Comparison of ENCODE assay signal across 18 cellular contexts in the genomic region with DNA sequence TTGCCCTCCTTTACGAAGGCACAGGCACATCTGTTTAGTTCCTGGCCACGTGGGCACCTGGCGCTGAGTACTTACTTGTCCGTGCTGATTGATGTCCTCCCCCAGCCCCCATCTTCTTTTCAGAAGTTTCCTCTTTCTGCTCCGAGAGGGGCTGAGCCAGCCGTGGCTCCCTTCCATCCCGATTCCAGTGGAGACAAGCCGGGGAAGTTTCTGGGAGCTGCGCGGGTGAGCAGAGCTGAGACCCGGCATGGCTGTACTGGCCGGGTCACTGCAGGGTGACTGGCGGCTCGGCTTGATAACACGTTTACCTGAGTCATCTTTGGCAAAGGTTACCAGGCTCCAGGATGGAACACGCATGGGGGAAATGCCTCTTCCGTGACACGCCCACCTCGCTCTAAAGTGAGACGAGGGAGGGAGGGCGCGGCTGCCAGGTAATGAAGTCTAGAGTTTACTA. TPM values are rescaled to one million over a fixed set of nuclear protein-coding genes. Genes with fewer than 3 reads are reported as not detected.
DNase-seq lines count a peak whose midpoint lies in the region; ATAC-seq, FAIRE-seq and TF ChIP-seq lines count a peak whose summit lies in the region.
"Had no signal": no experiment of that assay in that cellular context is flagged by ENCODE, and none has a peak within 500 bp of the region (broad histone marks: within the 10 kb centered on the region; RNA-seq: fewer than 3 reads in every experiment).

No MANE protein-coding gene starts in this region.

- no peaks in the 10 kb centered on the region for H3K9me3 ChIP-seq in H1 (ENCODE audit: insufficient read depth in 2 of 2, low read depth in 1 of 2, low read length in 1 of 2)
- H3K9me3 ChIP-seq: ovary, thoracic aorta had no signal

- TF ChIP-seq RAD21 in H1 (IDR thresholded peaks at IDR 0.05 in 1 of 2, conservative IDR thresholded peaks at IDR 0.05 in 1 of 2; ENCODE audit: low read depth in 2 of 2, low read length in 2 of 2) = no peak

- peaks cover 12% of the 10 kb centered on the region for H3K4me1 Mint-ChIP-seq in mesothelial cell of epicardium
- H3K4me1 Mint-ChIP-seq: CD4-positive, CD25-positive, alpha-beta regulatory T cell had no signal

- DNase-seq in NCI-H2029 (lab: John Stamatoyannopoulos, UW) (peak; percentile 78), NCI-H2029 treated with DMSO at 0.1 percent for 48 hours (lab: John Stamatoyannopoulos, UW) (no peak), H1 (ENCODE audit: low read depth in 1 of 2, low spot score in 2 of 2) (no peak), mesothelial cell of epicardium (ENCODE audit: low spot score in 2 of 2, unreplicated experiment in 2 of 2) (no peak), urothelium cell line (ENCODE audit: low spot score) (peak; percentile 70)
- DNase-seq: 8988T; activated CD4-positive, alpha-beta memory T cell treated with anti-CD3 and anti-CD28 coated beads, Interleukin-2, amount 10 ng/mL, durations not matched to agents 7 days and 5 days; CD4-positive, CD25-positive, alpha-beta regulatory T cell; dermis blood vessel endothelial cell; midbrain; NCI-H2107 had no signal

- no peaks in the 10 kb centered on the region for H3K36me3 ChIP-seq in H1 (ENCODE audit: control insufficient read depth in 2 of 4, insufficient read depth in 4 of 4, low read length in 3 of 4)
- H3K36me3 ChIP-seq: ovary, thoracic aorta had no signal

- H3K27ac Mint-ChIP-seq in mesothelial cell of epicardium = peak overlapping the region; percentile 25
- H3K27ac Mint-ChIP-seq: activated CD4-positive, alpha-beta memory T cell treated with anti-CD3 and anti-CD28 coated beads, Interleukin-2, amount 10 ng/mL, durations not matched to agents 7 days and 5 days; CD4-positive, CD25-positive, alpha-beta regulatory T cell had no signal

- no peak overlapping the region for H3K56ac ChIP-seq in H1 (replicated peaks; ENCODE audit: insufficient read length, low read depth, low read length)

- H3K27me3 Mint-ChIP-seq in mesothelial cell of epicardium (ENCODE audit: low read depth) = peaks cover 3% of the 10 kb centered on the region

- H2BK20ac ChIP-seq in H1 (ENCODE audit: low read length) = no peak overlapping the region

- H3K9me3 Mint-ChIP-seq in mesothelial cell of epicardium = peaks cover 5% of the 10 kb centered on the region
- H3K9me3 Mint-ChIP-seq: activated CD4-positive, alpha-beta memory T cell treated with anti-CD3 and anti-CD28 coated beads, Interleukin-2, amount 10 ng/mL, durations not matched to agents 7 days and 5 days had no signal

- CTCF ChIA-PET in H1 (lab: Charles Lee; ENCODE audit: partially characterized antibody) = interaction anchor here (1.6 to 3.7 kb wide), 3 partner anchors 26 to 54 kb away, joined by 3 to 14 read pairs (median 6); no protein-coding TSS in a partner anchor

- H3K4me3 ChIP-seq in H1 (ENCODE audit: extremely low read depth in 1 of 4, insufficient read depth in 2 of 4, low read depth in 3 of 4, low read length in 4 of 4) = no peak overlapping the region
- H3K4me3 ChIP-seq: ovary, thoracic aorta had no signal

- no peak overlapping the region for H3K27ac ChIP-seq in H1 (ENCODE audit: low read depth, low read length)
- H3K27ac ChIP-seq: ovary, thoracic aorta had no signal

- H2BK5ac ChIP-seq in H1 (ENCODE audit: low read depth, low read length) = no peak overlapping the region

- H2AFZ ChIP-seq in H1 (ENCODE audit: low read length) = no peak overlapping the region

- H3K4ac ChIP-seq in H1 (replicated peaks; ENCODE audit: insufficient read length, low read depth, low read length) = no peak overlapping the region

- H3K27me3 ChIP-seq in H1 (replicated peaks in 1 of 4; ENCODE audit: control insufficient read depth in 3 of 4, extremely low read depth in 1 of 4, insufficient read depth in 3 of 4, low read length in 3 of 4) = no peaks in the 10 kb centered on the region
- H3K27me3 ChIP-seq: ovary had no signal

- H2BK12ac ChIP-seq in H1 (ENCODE audit: low read depth, low read length) = 0 out of 2 replicates have a peak overlapping the region, but pooled peaks have one; percentile 80

- TF ChIP-seq EP300 in H1 (IDR thresholded peaks at IDR 0.05; ENCODE audit: borderline replicate concordance in 1 of 2, low read depth in 2 of 2, low read length in 2 of 2) = no peak

- no peak overlapping the region for H4K91ac ChIP-seq in H1 (replicated peaks; ENCODE audit: insufficient read length, low read length)

- H3K79me2 ChIP-seq in H1 (ENCODE audit: control insufficient read depth in 1 of 2, insufficient read depth in 2 of 2, low read length in 2 of 2) = no peaks in the 10 kb centered on the region

- no peaks in the 10 kb centered on the region for H3K36me3 Mint-ChIP-seq in mesothelial cell of epicardium
- H3K36me3 Mint-ChIP-seq: CD4-positive, CD25-positive, alpha-beta regulatory T cell had no signal

- POLR2A ChIA-PET in H1 (lab: Charles Lee; ENCODE audit: partially characterized antibody) = interaction anchor here (1.1 to 2.6 kb wide), 2 partner anchors 9 to 18 kb away, joined by 3 to 7 read pairs; no protein-coding TSS in a partner anchor

- no peak overlapping the region for H4K5ac ChIP-seq in H1 (ENCODE audit: insufficient read length, low read depth, low read length)

- no peak overlapping the region for H2AK5ac ChIP-seq in H1 (ENCODE audit: low read depth, low read length)

- no peak overlapping the region for H3K4me2 ChIP-seq in H1 (ENCODE audit: insufficient read depth in 1 of 2, low read depth in 2 of 2, low read length in 2 of 2)

- H3K9ac ChIP-seq in H1 (replicated peaks in 1 of 4; ENCODE audit: extremely low read depth in 1 of 4, low read depth in 3 of 4, low read length in 3 of 4) = no peak overlapping the region

- no peak overlapping the region for H2BK120ac ChIP-seq in H1 (replicated peaks; ENCODE audit: low read depth, low read length)

- no peak overlapping the region for H3K18ac ChIP-seq in H1 (ENCODE audit: extremely low read depth, low read length)

- no peak for TF ChIP-seq POLR2A in H1 (IDR thresholded peaks at IDR 0.05; ENCODE audit: control extremely low read depth in 1 of 2, low read depth in 2 of 2, low read length in 2 of 2)

- 88% methylated on average over 22 of the region's 22 CpGs; no CpG with 5 or more reads in 1 of the 2 experiments for WGBS in H1 (ENCODE audit: extremely low coverage in 1 of 2, insufficient coverage in 1 of 2, insufficient read length in 1 of 2, insufficient replicate concordance in 2 of 2, low coverage in 1 of 2, low lambda C conversion rate in 2 of 2, missing lambda C conversion rate in 1 of 2), 2 experiments

- no peaks in the 10 kb centered on the region for H3K23me2 ChIP-seq in H1 (ENCODE audit: low read depth, low read length)

- H3K14ac ChIP-seq in H1 (ENCODE audit: insufficient read length) = no peak overlapping the region

- no peaks in the 10 kb centered on the region for H4K20me1 ChIP-seq in H1 (replicated peaks in 1 of 2; ENCODE audit: control insufficient read depth in 1 of 2, insufficient read depth in 2 of 2, low read length in 2 of 2)

- H4K8ac ChIP-seq in H1 (ENCODE audit: extremely low read depth, insufficient read depth, low read length) = no peak overlapping the region

- 0 out of 2 replicates have a peak overlapping the region, but pooled peaks have one; percentile 16 for H2BK15ac ChIP-seq in H1 (ENCODE audit: low read length)

- H3K4me1 ChIP-seq in H1 (replicated peaks in 1 of 4; ENCODE audit: control insufficient read depth in 3 of 4, insufficient read depth in 4 of 4, low read length in 3 of 4) = peaks cover 12 to 18% (median 16%) of the 10 kb centered on the region in 4 experiments

- FAIRE-seq in H1 (lab: Jason Lieb, UNC) (no peak), urothelium cell line (lab: Jason Lieb, UNC) (peak; percentile 86)
- FAIRE-seq: astrocyte, GM12892 had no signal

- H3K4me3 Mint-ChIP-seq in mesothelial cell of epicardium = no peak overlapping the region
- H3K4me3 Mint-ChIP-seq: activated CD4-positive, alpha-beta memory T cell treated with anti-CD3 and anti-CD28 coated beads, Interleukin-2, amount 10 ng/mL, durations not matched to agents 7 days and 5 days; CD4-positive, CD25-positive, alpha-beta regulatory T cell had no signal

- TF ChIP-seq CTCF in H1 (IDR thresholded peaks at IDR 0.05; ENCODE audit: control extremely low read depth in 1 of 3, insufficient read depth in 1 of 3, low read depth in 1 of 3, low read length in 3 of 3) (no peak), mesothelial cell of epicardium (IDR thresholded peaks at IDR 0.05; ENCODE audit: unreplicated experiment) (no peak)

- no peaks in the 10 kb centered on the region for H3K79me1 ChIP-seq in H1 (ENCODE audit: low read depth, low read length)

- ATAC-seq in HG02938 (IDR thresholded peaks at IDR 0.05; ENCODE audit: unreplicated experiment) = no peak
- no peak for ATAC-seq in GM21515 (IDR thresholded peaks at IDR 0.05; ENCODE audit: unreplicated experiment)
- ATAC-seq in HG02571 (IDR thresholded peaks at IDR 0.05; ENCODE audit: unreplicated experiment) = no peak

- H3K23ac ChIP-seq in H1 (ENCODE audit: insufficient read length) = no peak overlapping the region

TF ChIP-seq in H1, 55 proteins besides CTCF, POLR2A, EP300 and RAD21:
- TF ChIP-seq RNF2 (IDR thresholded peaks at IDR 0.05; ENCODE audit: borderline replicate concordance, low read depth, low read length, missing control alignments, poor library complexity, severe bottlenecking) = no peak
- no peak for TF ChIP-seq RFX5 (IDR thresholded peaks at IDR 0.05; ENCODE audit: borderline replicate concordance, low read depth, low read length)
- no peak for TF ChIP-seq CBX8 (IDR thresholded peaks at IDR 0.05; ENCODE audit: borderline replicate concordance, low read depth, low read length)
- TF ChIP-seq FOSL1 (IDR thresholded peaks at IDR 0.05; ENCODE audit: insufficient read depth, low read depth, low read length) = no peak

RNA-seq across cellular contexts. Expression of a gene that starts 45.4 kb away (rescaled TPM):
- total RNA-seq in H1 (2021; fragmentation: NEBNext Ultra II Directional; extraction: Animal tissue kit (Norgen Biotek cat#: 25700)) = 194 and 210 TPM in 2 replicates
- polyA plus RNA-seq in H1 (2011; rRNA removed) = 62.5 and 134 TPM in 2 replicates
- 167 TPM for polyA plus RNA-seq in H1 (2011; cell fraction: cytosol; rRNA removed)
- polyA plus RNA-seq in H1 (2011; cell fraction: nucleus; rRNA removed) = 84.7 TPM
- polyA plus RNA-seq in H1 (2012, experiment 1 of 2) = 267 to 295 TPM (median 271 TPM) in 4 replicates
- polyA plus RNA-seq in H1 (2012, experiment 2 of 2) = 23.8 TPM
- 63.2 TPM for polyA plus RNA-seq in H1 (2013, experiment 1 of 2)
- polyA plus RNA-seq in H1 (2013, experiment 2 of 2) = 62.2 TPM
- polyA minus RNA-seq in H1 (2011; rRNA and poly(A)+ RNA removed) = 446 and 722 TPM in 2 replicates
- 116 TPM for polyA minus RNA-seq in H1 (2011; cell fraction: cytosol; rRNA and poly(A)+ RNA removed)
- polyA minus RNA-seq in H1 (2011; cell fraction: nucleus; rRNA and poly(A)+ RNA removed) = 177 TPM
- total RNA-seq in mesothelial cell of epicardium = 237 to 248 TPM (median 241 TPM) in 3 replicates

Comparison
In these comparisons a context has a peak if more than half of its experiments do, and no peak if none do; other contexts are left out.
1. DNase-seq: peak in NCI-H2029 (single experiment) and urothelium cell line (single experiment); none in NCI-H2029 treated with DMSO at 0.1 percent for 48 hours (single experiment), H1 (0 of 2) and mesothelial cell of epicardium (0 of 2).